In genomic region chr19:18340237-18340989, GRCh38 we compare ENCODE assay signal across 8 cellular contexts. TPM values are rescaled to one million over a fixed set of nuclear protein-coding genes. Genes with fewer than 3 reads are reported as not detected.
DNase-seq lines count a peak whose midpoint lies in the region; ATAC-seq and TF ChIP-seq lines count a peak whose summit lies in the region.

Gene PGPEP1 (plus strand): TSS chr19:18340598. CDS start chr19:18340682, 84 bp downstream.

- DNase-seq in DND-41 (peak; percentile 50), HCEC 1CT (peak; percentile 33), NCI-H69 (lab: John Stamatoyannopoulos, UW) (peak; percentile 85), foreskin keratinocyte (no peak)
- DNase-seq in stimulated activated CD8-positive, alpha-beta memory T cell treated with anti-CD3 and anti-CD28 coated beads, Interleukin-15, amount 100 ng/mL, for 24 hours (ENCODE audit: low read depth), result peak; percentile 51

- POLR2A ChIA-PET in activated CD8-positive, alpha-beta memory T cell treated with anti-CD3 and anti-CD28 coated beads for 36 hours (lab: Charles Lee), result interaction anchor here (1.1 kb wide), 1 partner anchor 59 kb away, joined by 3 read pairs; the partner anchor contains the start of gene JUND

- H3K27me3 ChIP-seq in DND-41 (ENCODE audit: insufficient read depth, low read length, poor library complexity) (peaks cover 24% of the 10 kb centered on the region), endocrine pancreas (ENCODE audit: control insufficient read depth, insufficient read depth, low read length) (no peaks in the 10 kb centered on the region), foreskin keratinocyte (no peaks in the 10 kb centered on the region)

- H3K36me3 ChIP-seq in DND-41 (ENCODE audit: insufficient read depth, low read length), result no peaks in the 10 kb centered on the region
- H3K36me3 ChIP-seq in endocrine pancreas (ENCODE audit: control insufficient read depth, insufficient read depth, low read length), result no peaks in the 10 kb centered on the region
- no peaks in the 10 kb centered on the region for H3K36me3 ChIP-seq in mesodermal cell (ENCODE audit: control insufficient read depth, insufficient read depth, low read length)

- peak within 1 kb of the TSS; percentile 56 for H2AFZ ChIP-seq in DND-41 (ENCODE audit: low read depth, low read length)

- no peaks in the 10 kb centered on the region for H4K20me1 ChIP-seq in DND-41 (ENCODE audit: insufficient read depth, low read length)

- TF ChIP-seq CTCF in DND-41 (IDR thresholded peaks at IDR 0.05; ENCODE audit: borderline replicate concordance, extremely low read depth, low read length, poor library complexity, severe bottlenecking), result no peak
- no peak for TF ChIP-seq CTCF in foreskin keratinocyte (conservative IDR thresholded peaks at IDR 0.05)

- no peaks in the 10 kb centered on the region for H3K79me2 ChIP-seq in DND-41 (ENCODE audit: insufficient read depth, low read length)

- CTCF ChIA-PET in activated CD8-positive, alpha-beta memory T cell treated with anti-CD3 and anti-CD28 coated beads for 36 hours (lab: Charles Lee), result interaction anchor here (0.7 to 2.8 kb wide), 6 partner anchors 14 to 69 kb away, joined by 3 to 30 read pairs (median 4); no protein-coding TSS in a partner anchor

- H3K27ac ChIP-seq in DND-41 (ENCODE audit: low read length), result no peak within 1 kb of the TSS
- H3K27ac ChIP-seq in mesodermal cell (ENCODE audit: low read depth, low read length, severe bottlenecking), result no peak within 1 kb of the TSS
- no peak within 1 kb of the TSS for H3K27ac ChIP-seq in foreskin keratinocyte

- ATAC-seq in DND-41 (ENCODE audit: insufficient read depth, low read depth) (peak; percentile 58), foreskin keratinocyte (no peak)

- no peaks in the 10 kb centered on the region for H3K9me3 ChIP-seq in DND-41 (ENCODE audit: insufficient read depth, low read length, severe bottlenecking)
- H3K9me3 ChIP-seq in endocrine pancreas (ENCODE audit: control insufficient read depth, low read length), result no peaks in the 10 kb centered on the region
- H3K9me3 ChIP-seq in mesodermal cell (ENCODE audit: control insufficient read depth, low read length), result no peaks in the 10 kb centered on the region

- H3K4me1 ChIP-seq in DND-41 (ENCODE audit: insufficient read depth, low read length), result peaks cover 14% of the 10 kb centered on the region
- no peaks in the 10 kb centered on the region for H3K4me1 ChIP-seq in endocrine pancreas (ENCODE audit: control insufficient read depth, insufficient read depth, low read length)
- H3K4me1 ChIP-seq in mesodermal cell (ENCODE audit: control insufficient read depth, insufficient read depth, low read length, poor library complexity, severe bottlenecking), result peaks cover 4% of the 10 kb centered on the region
- peaks cover 7% of the 10 kb centered on the region for H3K4me1 ChIP-seq in foreskin keratinocyte

- peak within 1 kb of the TSS; percentile 74 for H3K4me2 ChIP-seq in DND-41 (ENCODE audit: insufficient read depth, low read length)

- H3K9ac ChIP-seq in DND-41 (ENCODE audit: low read depth, low read length) (peak within 1 kb of the TSS; percentile 47), endocrine pancreas (ENCODE audit: control insufficient read depth, insufficient read depth, low read length) (peak within 1 kb of the TSS; percentile 82)

- WGBS in mesodermal cell (ENCODE audit: insufficient coverage in 2 of 2), 2 experiments, result 7 to 10% methylated on average over 38 to 57 of the region's 68 CpGs

- H3K4me3 ChIP-seq in DND-41 (ENCODE audit: low read depth in 1 of 2, low read length in 2 of 2) (peak within 1 kb of the TSS; percentile 4 to 56; a peak in 3 of 4 replicates), endocrine pancreas (ENCODE audit: control insufficient read depth, insufficient read depth, low read length) (no peak within 1 kb of the TSS), mesodermal cell (ENCODE audit: extremely low read depth, insufficient read depth, low read length, poor library complexity, severe bottlenecking) (peak within 1 kb of the TSS; percentile 70)

RNA-seq across cellular contexts. Expression of gene PGPEP1, which starts in this region (rescaled TPM):
- total RNA-seq in activated CD8-positive, alpha-beta memory T cell treated with anti-CD3 and anti-CD28 coated beads for 36 hours, result 10 to 100 TPM; 27.5 to 28.4 TPM
- polyA plus RNA-seq in mesodermal cell (2013, experiment 1 of 2), result 12.9 TPM
- polyA plus RNA-seq in mesodermal cell (2013, experiment 2 of 2), result 9.9 TPM
- total RNA-seq in foreskin keratinocyte, result 4.5 and 6.4 TPM in 2 replicates
- 2.9 and 4.2 TPM in 2 replicates for polyA plus RNA-seq in foreskin keratinocyte

Comparison
In these comparisons a context has a peak if more than half of its experiments do, and no peak if none do; other contexts are left out.
1. DNase-seq: peak in DND-41 (single experiment), HCEC 1CT (single experiment), NCI-H69 (single experiment) and stimulated activated CD8-positive, alpha-beta memory T cell treated with anti-CD3 and anti-CD28 coated beads, Interleukin-15, amount 100 ng/mL, for 24 hours (single experiment); none in foreskin keratinocyte (0 of 2).